ENCODE assay signal across 9 cellular contexts in genomic region chr18:76452357-76452756, GRCh38. TPM values are rescaled to one million over a fixed set of nuclear protein-coding genes. Genes with fewer than 3 reads are reported as not detected.
DNase-seq lines count a peak whose midpoint lies in the region; ATAC-seq and TF ChIP-seq lines count a peak whose summit lies in the region.
"Had no signal": no experiment of that assay in that cellular context is flagged by ENCODE, and none has a peak within 500 bp of the region (broad histone marks: within the 10 kb centered on the region; RNA-seq: fewer than 3 reads in every experiment).

No MANE protein-coding gene starts in this region.

- H3K4me1 Mint-ChIP-seq in progenitor cell of endocrine pancreas (ENCODE audit: low read depth): peaks cover 79% of the 10 kb centered on the region

- peaks cover 52% of the 10 kb centered on the region for H3K4me1 ChIP-seq in HEK293 (ENCODE audit: control insufficient read depth, insufficient read depth, low read length)

- H3K4me3 ChIP-seq in HEK293 (ENCODE audit: low read depth, low read length) (no peak overlapping the region), epithelial cell of esophagus (ENCODE audit: low read length) (no peak overlapping the region)
- H3K4me3 ChIP-seq: K562 had no signal

- H3K27ac Mint-ChIP-seq in progenitor cell of endocrine pancreas: peak overlapping the region; percentile 91

- H3K9me3 Mint-ChIP-seq in progenitor cell of endocrine pancreas (ENCODE audit: low read depth): no peaks in the 10 kb centered on the region

- no peak for TF ChIP-seq POLR2A in GM18505 (IDR thresholded peaks at IDR 0.05; ENCODE audit: borderline replicate concordance, extremely low read depth, insufficient read depth, insufficient read length)

- H3K4me3 Mint-ChIP-seq in progenitor cell of endocrine pancreas (ENCODE audit: low read depth): peak overlapping the region; percentile 58

- H3K9me3 ChIP-seq in HEK293 (ENCODE audit: control insufficient read depth, insufficient read depth, low read depth, low read length): no peaks in the 10 kb centered on the region

- peaks cover 5% of the 10 kb centered on the region for H3K36me3 Mint-ChIP-seq in progenitor cell of endocrine pancreas (ENCODE audit: insufficient read depth)

- POLR2A ChIA-PET in HEK293 (lab: Yijun Ruan, JAX): no interaction called here

- DNase-seq in NCI-H82 treated with DMSO at 0.1 percent for 48 hours (lab: John Stamatoyannopoulos, UW; ENCODE audit: unreplicated experiment) (peak; percentile 55), epithelial cell of esophagus (ENCODE audit: low read depth) (peak; percentile 49), progenitor cell of endocrine pancreas (ENCODE audit: low spot score, unreplicated experiment) (no peak)
- no peak for DNase-seq in effector CD4-positive, alpha-beta T cell

- CTCF ChIA-PET in HEK293 (lab: Yijun Ruan, JAX): interaction anchor here (1.0 to 3.8 kb wide), 3 partner anchors 26 to 54 kb away, joined by 3 to 13 read pairs (median 4); no protein-coding TSS in a partner anchor

- H3K27me3 Mint-ChIP-seq in progenitor cell of endocrine pancreas: no peaks in the 10 kb centered on the region

- no peak for ATAC-seq in GM18505 (IDR thresholded peaks at IDR 0.05; ENCODE audit: unreplicated experiment)
- no peak for ATAC-seq in HG03442 (IDR thresholded peaks at IDR 0.05; ENCODE audit: unreplicated experiment)
- ATAC-seq: HCT116, K562 had no signal

- H3K36me3 ChIP-seq in HEK293 (ENCODE audit: control insufficient read depth in 2 of 2, insufficient read depth in 1 of 2, low read length in 2 of 2): no peaks in the 10 kb centered on the region

- peak overlapping the region; percentile 53; the same call in 1 of the 2 replicates for H3K27ac ChIP-seq in HEK293 (ENCODE audit: extremely low read depth, low read depth, low read length)

- TF ChIP-seq CTCF in HEK293 (tag by site-specific recombination; IDR thresholded peaks at IDR 0.05): no peak
- no peak for TF ChIP-seq CTCF in epithelial cell of esophagus (IDR thresholded peaks at IDR 0.05; ENCODE audit: insufficient read depth, low read depth, low read length, missing control alignments)
- TF ChIP-seq CTCF in progenitor cell of endocrine pancreas (IDR thresholded peaks at IDR 0.05; ENCODE audit: unreplicated experiment): no peak

TF ChIP-seq in HEK293, 187 proteins besides CTCF, POLR2A, EP300 and RAD21 (continues in another document):
- TF ChIP-seq, protein P1, sequence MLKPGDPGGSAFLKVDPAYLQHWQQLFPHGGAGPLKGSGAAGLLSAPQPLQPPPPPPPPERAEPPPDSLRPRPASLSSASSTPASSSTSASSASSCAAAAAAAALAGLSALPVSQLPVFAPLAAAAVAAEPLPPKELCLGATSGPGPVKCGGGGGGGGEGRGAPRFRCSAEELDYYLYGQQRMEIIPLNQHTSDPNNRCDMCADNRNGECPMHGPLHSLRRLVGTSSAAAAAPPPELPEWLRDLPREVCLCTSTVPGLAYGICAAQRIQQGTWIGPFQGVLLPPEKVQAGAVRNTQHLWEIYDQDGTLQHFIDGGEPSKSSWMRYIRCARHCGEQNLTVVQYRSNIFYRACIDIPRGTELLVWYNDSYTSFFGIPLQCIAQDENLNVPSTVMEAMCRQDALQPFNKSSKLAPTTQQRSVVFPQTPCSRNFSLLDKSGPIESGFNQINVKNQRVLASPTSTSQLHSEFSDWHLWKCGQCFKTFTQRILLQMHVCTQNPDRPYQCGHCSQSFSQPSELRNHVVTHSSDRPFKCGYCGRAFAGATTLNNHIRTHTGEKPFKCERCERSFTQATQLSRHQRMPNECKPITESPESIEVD (tag by site-specific recombination; IDR thresholded peaks at IDR 0.05): peak; percentile 6; the same call in 1 of the 2 replicates
- peak; percentile 75 for TF ChIP-seq ZNF366 (tag by site-specific recombination; conservative IDR thresholded peaks at IDR 0.05)
- no peak for TF ChIP-seq ZBTB11 (tag by site-specific recombination; conservative IDR thresholded peaks at IDR 0.05; ENCODE audit: low read depth)
- TF ChIP-seq ZNF621 (tag by site-specific recombination; IDR thresholded peaks at IDR 0.05): no peak
- TF ChIP-seq, protein P2, sequence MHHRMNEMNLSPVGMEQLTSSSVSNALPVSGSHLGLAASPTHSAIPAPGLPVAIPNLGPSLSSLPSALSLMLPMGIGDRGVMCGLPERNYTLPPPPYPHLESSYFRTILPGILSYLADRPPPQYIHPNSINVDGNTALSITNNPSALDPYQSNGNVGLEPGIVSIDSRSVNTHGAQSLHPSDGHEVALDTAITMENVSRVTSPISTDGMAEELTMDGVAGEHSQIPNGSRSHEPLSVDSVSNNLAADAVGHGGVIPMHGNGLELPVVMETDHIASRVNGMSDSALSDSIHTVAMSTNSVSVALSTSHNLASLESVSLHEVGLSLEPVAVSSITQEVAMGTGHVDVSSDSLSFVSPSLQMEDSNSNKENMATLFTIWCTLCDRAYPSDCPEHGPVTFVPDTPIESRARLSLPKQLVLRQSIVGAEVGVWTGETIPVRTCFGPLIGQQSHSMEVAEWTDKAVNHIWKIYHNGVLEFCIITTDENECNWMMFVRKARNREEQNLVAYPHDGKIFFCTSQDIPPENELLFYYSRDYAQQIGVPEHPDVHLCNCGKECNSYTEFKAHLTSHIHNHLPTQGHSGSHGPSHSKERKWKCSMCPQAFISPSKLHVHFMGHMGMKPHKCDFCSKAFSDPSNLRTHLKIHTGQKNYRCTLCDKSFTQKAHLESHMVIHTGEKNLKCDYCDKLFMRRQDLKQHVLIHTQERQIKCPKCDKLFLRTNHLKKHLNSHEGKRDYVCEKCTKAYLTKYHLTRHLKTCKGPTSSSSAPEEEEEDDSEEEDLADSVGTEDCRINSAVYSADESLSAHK (tag by site-specific recombination; IDR thresholded peaks at IDR 0.05): no peak
- no peak for TF ChIP-seq ZBTB8A (tag by site-specific recombination; IDR thresholded peaks at IDR 0.05)
- no peak for TF ChIP-seq ZNF16 (tag by site-specific recombination; IDR thresholded peaks at IDR 0.05; ENCODE audit: low read depth)
- no peak for TF ChIP-seq MYNN (tag by site-specific recombination; IDR thresholded peaks at IDR 0.05; ENCODE audit: borderline replicate concordance)
- 0 out of 2 replicates have a peak, but pooled peaks have one; percentile 15 for TF ChIP-seq FEZF1 (tag by site-specific recombination; IDR thresholded peaks at IDR 0.05)
- no peak for TF ChIP-seq KLF1 (tag by site-specific recombination; IDR thresholded peaks at IDR 0.05)
- no peak for TF ChIP-seq ZNF660 (tag by site-specific recombination; IDR thresholded peaks at IDR 0.05)
- TF ChIP-seq ZFHX2 (tag by site-specific recombination; conservative IDR thresholded peaks at IDR 0.05): no peak
- no peak for TF ChIP-seq ZNF416 (tag by site-specific recombination; IDR thresholded peaks at IDR 0.05)
- 0 out of 2 replicates have a peak, but pooled peaks have one; percentile 31 for TF ChIP-seq SP3 (tag by site-specific recombination; IDR thresholded peaks at IDR 0.05)

RNA-seq across cellular contexts. Expression of gene ZNF516, which starts 42.7 kb away (rescaled TPM):
- 106 and 108 TPM in 2 replicates for total RNA-seq in progenitor cell of endocrine pancreas

Comparison
In these comparisons a context has a peak if more than half of its experiments do, and no peak if none do; other contexts are left out.
1. DNase-seq: peak in NCI-H82 treated with DMSO at 0.1 percent for 48 hours (single experiment) and epithelial cell of esophagus (single experiment); none in progenitor cell of endocrine pancreas (single experiment) and effector CD4-positive, alpha-beta T cell (single experiment).